Comparison of ENCODE assay signal across 16 cellular contexts in genomic region chr10:127921751-127922140, GRCh38. TPM values are rescaled to one million over a fixed set of nuclear protein-coding genes. Genes with fewer than 3 reads are reported as not detected.
DNase-seq lines count a peak whose midpoint lies in the region; ATAC-seq, FAIRE-seq and TF ChIP-seq lines count a peak whose summit lies in the region.
"Had no signal": no experiment of that assay in that cellular context is flagged by ENCODE, and none has a peak within 500 bp of the region (broad histone marks: within the 10 kb centered on the region; RNA-seq: fewer than 3 reads in every experiment).

No MANE protein-coding gene starts in this region.

- H3K27ac ChIP-seq in RWPE1 (peak overlapping the region; percentile 95), endothelial cell of umbilical vein (ENCODE audit: insufficient read depth, low read depth, low read length) (peak overlapping the region; percentile 72), breast epithelium (peak overlapping the region in 1 of 2 donors; percentile 75)
- H3K27ac ChIP-seq in CD4-positive, alpha-beta T cell (ENCODE audit: low read depth, low read length) = no peak overlapping the region

- TF ChIP-seq CTCF in RWPE1 (conservative IDR thresholded peaks at IDR 0.05; ENCODE audit: low read depth) = no peak
- TF ChIP-seq CTCF in endothelial cell of umbilical vein (IDR thresholded peaks at IDR 0.05; ENCODE audit: extremely low read depth in 1 of 2, insufficient read depth in 1 of 2, low read depth in 1 of 2, low read length in 2 of 2) = no peak
- no peak for TF ChIP-seq CTCF in CD4-positive, alpha-beta T cell (IDR thresholded peaks at IDR 0.05)
- no peak for TF ChIP-seq CTCF in breast epithelium (IDR thresholded peaks at IDR 0.05)

- no peaks in the 10 kb centered on the region for H3K4me1 Mint-ChIP-seq in CD4-positive, alpha-beta T cell (ENCODE audit: low read depth)

- H3K4me3 ChIP-seq in endothelial cell of umbilical vein (replicated peaks in 1 of 3; ENCODE audit: insufficient read depth in 1 of 3, low read depth in 1 of 3, low read length in 3 of 3) (no peak overlapping the region), breast epithelium (no peak overlapping the region)
- H3K4me3 ChIP-seq: psoas muscle had no signal

- H3K4me2 ChIP-seq in endothelial cell of umbilical vein (ENCODE audit: insufficient read depth, low read length) = peak overlapping the region; percentile 34

- H3K27ac Mint-ChIP-seq in CD4-positive, alpha-beta T cell = no peak overlapping the region
- H3K27ac Mint-ChIP-seq: activated CD8-positive, alpha-beta T cell treated with anti-CD3 and anti-CD28 coated beads for 36 hours; stimulated activated naive CD8-positive, alpha-beta T cell treated with anti-CD3 and anti-CD28 coated beads, Interleukin-15, Interleukin-2, amounts not matched to agents 100 ng/mL and 50 ng/mL, for 24 hours had no signal

- H3K36me3 ChIP-seq in endothelial cell of umbilical vein (ENCODE audit: control insufficient read depth in 2 of 2, extremely low read depth in 1 of 2, insufficient read depth in 2 of 2, low read length in 2 of 2) (peaks cover 0 to 5% of the 10 kb centered on the region in 2 experiments), breast epithelium (no peaks in the 10 kb centered on the region)

- H3K79me2 ChIP-seq in endothelial cell of umbilical vein (ENCODE audit: control insufficient read depth, insufficient read depth, low read length) = peaks cover 25% of the 10 kb centered on the region

- no peaks in the 10 kb centered on the region for H3K9me3 Mint-ChIP-seq in CD4-positive, alpha-beta T cell
- H3K9me3 Mint-ChIP-seq: activated CD8-positive, alpha-beta T cell treated with anti-CD3 and anti-CD28 coated beads for 36 hours; stimulated activated naive CD8-positive, alpha-beta T cell treated with anti-CD3 and anti-CD28 coated beads, Interleukin-15, Interleukin-2, amounts not matched to agents 100 ng/mL and 50 ng/mL, for 24 hours had no signal

- no TSS peak for BruUV-seq in endothelial cell of umbilical vein (replicated peaks; lab: Mats Ljungman, UMichigan)

- ATAC-seq in CD4-positive, alpha-beta T cell (ENCODE audit: poor library complexity) = no peak
- ATAC-seq in HG03135 (IDR thresholded peaks at IDR 0.05; ENCODE audit: unreplicated experiment) = no peak
- ATAC-seq: activated CD8-positive, alpha-beta T cell treated with anti-CD3 and anti-CD28 coated beads for 36 hours; psoas muscle had no signal

- TF ChIP-seq POLR2A in endothelial cell of umbilical vein (IDR thresholded peaks at IDR 0.05; ENCODE audit: low read depth, low read length) (no peak), breast epithelium (IDR thresholded peaks at IDR 0.05) (no peak)

- CTCF ChIA-PET in RWPE1 (lab: Yijun Ruan, JAX) = interaction anchor here (0.5 to 5.4 kb wide), 5 partner anchors 15 to 779 kb away, joined by 3 to 18 read pairs (median 5); partner anchors contain the start of gene PTPRE
- CTCF ChIA-PET in endothelial cell of umbilical vein (lab: Charles Lee) = interaction anchor here (1.7 to 10.3 kb wide), 3 partner anchors 15 to 147 kb away, joined by 3 to 68 read pairs (median 63); partner anchors contain the start of gene PTPRE
- CTCF ChIA-PET in CD4-positive, alpha-beta T cell (lab: Charles Lee) = no interaction called here

- no peak overlapping the region for H3K4me3 Mint-ChIP-seq in CD4-positive, alpha-beta T cell
- H3K4me3 Mint-ChIP-seq: activated CD8-positive, alpha-beta T cell treated with anti-CD3 and anti-CD28 coated beads for 36 hours; stimulated activated naive CD8-positive, alpha-beta T cell treated with anti-CD3 and anti-CD28 coated beads, Interleukin-15, Interleukin-2, amounts not matched to agents 100 ng/mL and 50 ng/mL, for 24 hours had no signal

- no peaks in the 10 kb centered on the region for H3K27me3 Mint-ChIP-seq in CD4-positive, alpha-beta T cell
- H3K27me3 Mint-ChIP-seq: activated CD8-positive, alpha-beta T cell treated with anti-CD3 and anti-CD28 coated beads for 36 hours; stimulated activated naive CD8-positive, alpha-beta T cell treated with anti-CD3 and anti-CD28 coated beads, Interleukin-15, Interleukin-2, amounts not matched to agents 100 ng/mL and 50 ng/mL, for 24 hours had no signal

- FAIRE-seq in endothelial cell of umbilical vein (lab: Jason Lieb, UNC) = peak; percentile 81

- H3K36me3 Mint-ChIP-seq in CD4-positive, alpha-beta T cell (ENCODE audit: low read depth) = no peaks in the 10 kb centered on the region

- dilution Hi-C loops in endothelial cell of umbilical vein (cut with MboI; ENCODE audit: extremely low pct_ligation_motif_present, low sequenced_read_pairs) = no loop called here

- H3K4me1 ChIP-seq in endothelial cell of umbilical vein (ENCODE audit: control insufficient read depth, extremely low read depth, insufficient read depth, low read length) (peaks cover 69% of the 10 kb centered on the region), breast epithelium (peaks cover 0 to 4% of the 10 kb centered on the region in 2 donors)

- H3K9ac ChIP-seq in endothelial cell of umbilical vein (replicated peaks; ENCODE audit: extremely low read depth, insufficient read depth, low read length) = no peak overlapping the region

- H4K20me1 ChIP-seq in endothelial cell of umbilical vein (replicated peaks; ENCODE audit: control insufficient read depth, extremely low read depth, insufficient read depth, low read length) = no peaks in the 10 kb centered on the region

- DNase-seq in CD1c-positive myeloid dendritic cell (ENCODE audit: extremely low spot score) (peak; percentile 78), RWPE1 (ENCODE audit: low spot score) (no peak), endothelial cell of umbilical vein (ENCODE audit: low read depth, low spot score) (peak; percentile 42), pons (ENCODE audit: low spot score) (peak; percentile 73), H4 (ENCODE audit: low spot score) (no peak), breast epithelium (ENCODE audit: low spot score in 2 of 2) (no peak)
- no peak for DNase-seq in CD4-positive, alpha-beta T cell
- DNase-seq: activated CD8-positive, alpha-beta T cell treated with anti-CD3 and anti-CD28 coated beads for 36 hours; DMS153; KG1; psoas muscle; stimulated activated CD4-positive, alpha-beta T cell treated with anti-CD3 and anti-CD28 coated beads, Interleukin-15, amount 100 ng/mL, for 24 hours had no signal

- no peaks in the 10 kb centered on the region for H3K9me3 ChIP-seq in endothelial cell of umbilical vein (replicated peaks; ENCODE audit: control insufficient read depth, insufficient read depth, low read length)
- H3K9me3 ChIP-seq in CD4-positive, alpha-beta T cell (ENCODE audit: control insufficient read depth, low read length) = no peaks in the 10 kb centered on the region
- H3K9me3 ChIP-seq in breast epithelium = no peaks in the 10 kb centered on the region
- H3K9me3 ChIP-seq: psoas muscle had no signal

- intact Hi-C loops in endothelial cell of umbilical vein (cut with micrococcal nuclease) = no loop called here
- intact Hi-C loops in CD4-positive, alpha-beta T cell (cut with DNase I, micrococcal nuclease) = no loop called here
- intact Hi-C loops in breast epithelium (cut with DNase I; ENCODE audit: low total_unique reads) = no loop called here

- H3K27me3 ChIP-seq in endothelial cell of umbilical vein (ENCODE audit: control insufficient read depth in 2 of 2, insufficient read depth in 2 of 2, low read length in 2 of 2) = no peaks in the 10 kb centered on the region
- H3K27me3 ChIP-seq in CD4-positive, alpha-beta T cell (ENCODE audit: control insufficient read depth, insufficient read depth, low read length) = no peaks in the 10 kb centered on the region
- no peaks in the 10 kb centered on the region for H3K27me3 ChIP-seq in breast epithelium

- no peak overlapping the region for H2AFZ ChIP-seq in endothelial cell of umbilical vein (ENCODE audit: low read depth, low read length)

- POLR2A ChIA-PET in RWPE1 (lab: Yijun Ruan, JAX; ENCODE audit: low non-redundant PET) = no interaction called here
- POLR2A ChIA-PET in endothelial cell of umbilical vein (lab: Charles Lee) = no interaction called here
- POLR2A ChIA-PET in CD4-positive, alpha-beta T cell (lab: Charles Lee) = no interaction called here

- no peaks in the 10 kb centered on the region for H3K9me1 ChIP-seq in endothelial cell of umbilical vein (replicated peaks; ENCODE audit: control insufficient read depth, extremely low read depth, insufficient read depth, low read length)

TF ChIP-seq in endothelial cell of umbilical vein, 7 proteins besides CTCF, POLR2A, EP300 and RAD21:
- TF ChIP-seq JUN (IDR thresholded peaks at IDR 0.05; ENCODE audit: borderline replicate concordance, insufficient read depth, insufficient read length, low read depth) = no peak
- no peak for TF ChIP-seq EZH2 (IDR thresholded peaks at IDR 0.05; ENCODE audit: borderline replicate concordance, low read depth, low read length, severe bottlenecking)
- no peak for TF ChIP-seq POLR2AphosphoS5 (IDR thresholded peaks at IDR 0.05; ENCODE audit: insufficient read depth, low read depth, low read length)

RNA-seq across cellular contexts. Expression of gene PTPRE, which starts 14.8 kb away (rescaled TPM):
- 114 and 116 TPM in 2 replicates for total RNA-seq in endothelial cell of umbilical vein
- polyA plus RNA-seq in endothelial cell of umbilical vein = 36.8 and 37.3 TPM in 2 replicates
- polyA plus RNA-seq in endothelial cell of umbilical vein (2011; cell fraction: cytosol; rRNA removed) = 29.1 and 31.2 TPM in 2 replicates
- 169 and 197 TPM in 2 replicates for polyA plus RNA-seq in endothelial cell of umbilical vein (2011; cell fraction: nucleus; rRNA removed)
- polyA plus RNA-seq in endothelial cell of umbilical vein (2012) = 50.3 and 82.0 TPM in 2 replicates
- 81.1 and 94.2 TPM in 2 replicates for polyA minus RNA-seq in endothelial cell of umbilical vein
- 3.1 TPM for polyA minus RNA-seq in endothelial cell of umbilical vein (2011; cell fraction: cytosol; rRNA and poly(A)+ RNA removed)
- 116 and 126 TPM in 2 replicates for polyA minus RNA-seq in endothelial cell of umbilical vein (2011; cell fraction: nucleus; rRNA and poly(A)+ RNA removed)
- total RNA-seq in CD4-positive, alpha-beta T cell = 10 to 100 TPM; 47.6 to 55.1 TPM
- total RNA-seq in H4 (2014; rRNA removed; shearing (Covaris generic)) = 3.5 and 4.0 TPM in 2 replicates
- 10 to 100 TPM; 11.8 to 42.9 (median 25.6) TPM for total RNA-seq in breast epithelium

RNA-seq across cellular contexts. Expression of gene CLRN3, which starts 29.0 kb away (rescaled TPM):
- not detected in 2 replicates for total RNA-seq in endothelial cell of umbilical vein
- 0.07 and 0.14 TPM in 2 replicates for polyA plus RNA-seq in endothelial cell of umbilical vein
- polyA plus RNA-seq in endothelial cell of umbilical vein (2011; cell fraction: cytosol; rRNA removed) = 0.09 and 0.18 TPM in 2 replicates
- not detected in 2 replicates for polyA plus RNA-seq in endothelial cell of umbilical vein (2011; cell fraction: nucleus; rRNA removed)
- polyA plus RNA-seq in endothelial cell of umbilical vein (2012) = not detected in 2 replicates
- polyA minus RNA-seq in endothelial cell of umbilical vein = 0.28 TPM in 1 of 2 replicates, not detected in the other
- not detected for polyA minus RNA-seq in endothelial cell of umbilical vein (2011; cell fraction: cytosol; rRNA and poly(A)+ RNA removed)
- polyA minus RNA-seq in endothelial cell of umbilical vein (2011; cell fraction: nucleus; rRNA and poly(A)+ RNA removed) = not detected in 2 replicates
- total RNA-seq in CD4-positive, alpha-beta T cell = not detected
- 0.64 TPM in 1 of 2 replicates, not detected in the other for total RNA-seq in H4 (2014; rRNA removed; shearing (Covaris generic))
- under 1 TPM in 1 of 3 donors, not detected in 2; 0.98 TPM for total RNA-seq in breast epithelium
- total RNA-seq: activated CD8-positive, alpha-beta T cell treated with anti-CD3 and anti-CD28 coated beads for 36 hours; epithelial cell of proximal tubule; glomerular endothelial cell; psoas muscle had no signal

Comparison
In these comparisons a context has a peak if more than half of its experiments do, and no peak if none do; other contexts are left out.
1. DNase-seq: peak in CD1c-positive myeloid dendritic cell (single experiment), endothelial cell of umbilical vein (single experiment) and pons (single experiment); none in RWPE1 (single experiment), CD4-positive, alpha-beta T cell (0 of 10), H4 (single experiment) and breast epithelium (0 of 2).